Comparison of ENCODE assay signal across 17 cellular contexts in the genomic region with DNA sequence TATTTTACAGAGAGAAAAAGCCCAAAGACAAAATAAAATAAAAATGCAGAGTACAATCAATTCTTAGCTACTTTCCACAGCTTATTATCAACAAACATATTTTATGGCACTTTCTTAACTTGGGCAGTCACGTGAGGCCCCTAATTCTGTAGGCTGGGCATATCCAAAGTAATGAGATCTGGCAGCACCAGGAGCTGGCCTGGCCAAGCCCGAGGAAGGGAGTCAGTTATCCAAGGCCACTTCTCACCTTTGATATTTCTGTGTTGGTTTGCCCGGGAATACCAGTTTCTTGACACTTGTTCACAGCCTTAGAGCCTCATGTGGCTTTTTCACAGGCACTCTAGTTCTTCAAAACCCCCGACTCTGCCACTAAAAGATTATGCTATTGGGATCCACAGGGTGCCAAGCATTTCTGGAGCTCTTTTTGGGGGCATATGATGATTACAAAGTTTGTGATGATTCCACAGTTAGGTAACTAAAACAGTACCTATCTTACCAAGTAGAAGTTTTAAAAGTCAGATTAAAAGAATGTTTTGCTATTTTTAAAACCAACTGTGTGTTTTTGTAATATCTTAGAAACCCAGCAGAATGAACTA.
A peak's percentile ranks its signal among the peaks of the same experiment; 100 is the strongest.
DNase-seq lines count a peak whose midpoint lies in the region; ATAC-seq, FAIRE-seq and TF ChIP-seq lines count a peak whose summit lies in the region.
"Had no signal": no experiment of that assay in that cellular context is flagged by ENCODE, and none has a peak within 500 bp of the region (broad histone marks: within the 10 kb centered on the region; RNA-seq: fewer than 3 reads in every experiment).

No MANE protein-coding gene starts in this region.

- FAIRE-seq in D721Med (lab: Jason Lieb, UNC), result peak; percentile 87
- FAIRE-seq: GM12878, GM18507 had no signal

- intact Hi-C loops in body of pancreas (cut with DNase I), result no loop called here
- intact Hi-C loops in tibial artery (cut with DNase I; ENCODE audit: low total_unique reads), result no loop called here

- no peak overlapping the region for H3K27ac Mint-ChIP-seq in activated naive CD4-positive, alpha-beta T cell treated with anti-CD3 and anti-CD28 coated beads, Interleukin-2, amount 50 U/mL, for 72 hours
- H3K27ac Mint-ChIP-seq: B cell; CD4-positive, alpha-beta T cell; GM23338 had no signal

- H3K27ac ChIP-seq in body of pancreas (peak overlapping the region in 2 of 4 donors; percentile 6 to 20), tibial artery (peak overlapping the region; percentile 62 to 67)

- no peaks in the 10 kb centered on the region for H3K9me3 ChIP-seq in body of pancreas
- H3K9me3 ChIP-seq in tibial artery, result no peaks in the 10 kb centered on the region

- DNase-seq in D721Med (ENCODE audit: insufficient read length, low spot score) (no peak), body of pancreas (peak; percentile 31 to 69 (median 47)), omental fat pad (ENCODE audit: low spot score) (no peak), tibial artery (no peak), NCI-H82 (lab: John Stamatoyannopoulos, UW) (no peak), medulla oblongata (ENCODE audit: extremely low spot score) (no peak)
- no peak for DNase-seq in activated naive CD4-positive, alpha-beta T cell treated with anti-CD3 and anti-CD28 coated beads, Interleukin-2, amount 50 U/mL, for 72 hours (ENCODE audit: low spot score in 2 of 2)
- DNase-seq in activated CD8-positive, alpha-beta memory T cell treated with anti-CD3 and anti-CD28 coated beads for 24 hours, result no peak
- DNase-seq: C1 segment of cervical spinal cord; Calu3; CD4-positive, alpha-beta T cell; DMS79; H7 had no signal

- WGBS in body of pancreas, 2 donors, result 14 to 17% methylated on average over 4 of the region's 4 CpGs

- TF ChIP-seq CTCF in D721Med (IDR thresholded peaks at IDR 0.05; ENCODE audit: insufficient read depth, missing control alignments) (no peak), body of pancreas (IDR thresholded peaks at IDR 0.05) (no peak), omental fat pad (IDR thresholded peaks at IDR 0.05) (no peak), tibial artery (IDR thresholded peaks at IDR 0.05) (no peak)

- H3K27me3 ChIP-seq in body of pancreas, result no peaks in the 10 kb centered on the region
- no peaks in the 10 kb centered on the region for H3K27me3 ChIP-seq in tibial artery

- ATAC-seq in body of pancreas (peak; percentile 66), omental fat pad (ENCODE audit: low FRiP score) (peak; percentile 37)
- ATAC-seq in activated naive CD4-positive, alpha-beta T cell treated with anti-CD3 and anti-CD28 coated beads, Interleukin-2, amount 50 U/mL, for 72 hours, result no peak
- ATAC-seq: GM12878, GM23338 had no signal

- no peak for TF ChIP-seq POLR2A in body of pancreas (IDR thresholded peaks at IDR 0.05)

- peaks cover 42% of the 10 kb centered on the region for H3K4me1 ChIP-seq in body of pancreas
- peaks cover 0 to 95% (median 62%) of the 10 kb centered on the region in 4 donors for H3K4me1 ChIP-seq in tibial artery

- no peak overlapping the region for H3K4me3 ChIP-seq in body of pancreas
- H3K4me3 ChIP-seq in tibial artery, result no peak overlapping the region
- H3K4me3 ChIP-seq: GM12878, GM23338 had no signal

- H3K36me3 Mint-ChIP-seq in activated naive CD4-positive, alpha-beta T cell treated with anti-CD3 and anti-CD28 coated beads, Interleukin-2, amount 50 U/mL, for 72 hours, result no peaks in the 10 kb centered on the region

- H3K36me3 ChIP-seq in body of pancreas (replicated peaks in 1 of 2; ENCODE audit: insufficient read depth in 1 of 2, low read depth in 2 of 2) (no peaks in the 10 kb centered on the region), tibial artery (no peaks in the 10 kb centered on the region)

- H3K9me3 Mint-ChIP-seq in activated naive CD4-positive, alpha-beta T cell treated with anti-CD3 and anti-CD28 coated beads, Interleukin-2, amount 50 U/mL, for 72 hours, result no peaks in the 10 kb centered on the region
- H3K9me3 Mint-ChIP-seq: CD4-positive, alpha-beta T cell had no signal

Comparison
In these comparisons a context has a peak if more than half of its experiments do, and no peak if none do; other contexts are left out.
1. DNase-seq: peak in body of pancreas (4 of 4); none in D721Med (single experiment), omental fat pad (single experiment), tibial artery (0 of 2), activated naive CD4-positive, alpha-beta T cell treated with anti-CD3 and anti-CD28 coated beads, Interleukin-2, amount 50 U/mL, for 72 hours (0 of 2), activated CD8-positive, alpha-beta memory T cell treated with anti-CD3 and anti-CD28 coated beads for 24 hours (single experiment), NCI-H82 (single experiment) and medulla oblongata (single experiment).
2. ATAC-seq: peak in body of pancreas (single experiment) and omental fat pad (single experiment); none in activated naive CD4-positive, alpha-beta T cell treated with anti-CD3 and anti-CD28 coated beads, Interleukin-2, amount 50 U/mL, for 72 hours (0 of 2).